ENCODE assay signal across 9 cellular contexts in genomic region chr12:97594236-97594635, GRCh38.
"Had no signal": no experiment of that assay in that cellular context is flagged by ENCODE, and none has a peak within 500 bp of the region (broad histone marks: within the 10 kb centered on the region; RNA-seq: fewer than 3 reads in every experiment).

No MANE protein-coding gene starts in this region.

- H3K27ac ChIP-seq: GM23248, HL-60 had no signal

- H3K4me3 ChIP-seq: GM23248, HAP-1 had no signal

- H3K4me3 Mint-ChIP-seq: HFFc6 had no signal

- H3K9me3 ChIP-seq: HAP-1 had no signal

- H2AFZ ChIP-seq: GM23248 had no signal

- H3K27ac Mint-ChIP-seq: HFFc6 had no signal

- H3K9ac ChIP-seq: GM23248 had no signal

- H3K36me3 ChIP-seq: HAP-1 had no signal

- H3K4me1 ChIP-seq: HAP-1 had no signal

- DNase-seq: GM23248, GOT3, H7, HFFc6, IMR-90, KBM-7 had no signal

- ATAC-seq: HCT116 had no signal
